Comparison of ENCODE assay signal across 8 cellular contexts in genomic region chr6:44262467-44263356, GRCh38. TPM values are rescaled to one million over a fixed set of nuclear protein-coding genes. Genes with fewer than 3 reads are reported as not detected.
A peak's percentile ranks its signal among the peaks of the same experiment; 100 is the strongest.
DNase-seq lines count a peak whose midpoint lies in the region; ATAC-seq, FAIRE-seq and TF ChIP-seq lines count a peak whose summit lies in the region.

No MANE protein-coding gene starts in this region.

- no peak overlapping the region for H2AFZ ChIP-seq in SU-DHL-6 (ENCODE audit: low read depth, low read length, severe bottlenecking)

- H3K4me3 ChIP-seq in SU-DHL-6 (ENCODE audit: insufficient read depth, low read length, poor library complexity, severe bottlenecking), result peak overlapping the region; percentile 78
- H3K4me3 ChIP-seq in small intestine (ENCODE audit: low read depth in 1 of 2, low read length in 2 of 2), result peak overlapping the region; percentile 28 to 66

- H3K9me3 ChIP-seq in SU-DHL-6 (ENCODE audit: insufficient read depth, low read length) (no peaks in the 10 kb centered on the region), small intestine (ENCODE audit: control insufficient read depth, low read depth) (no peaks in the 10 kb centered on the region)

- H3K27ac ChIP-seq in SU-DHL-6 (ENCODE audit: low read depth, low read length) (peak overlapping the region; percentile 86), small intestine (ENCODE audit: low read depth in 1 of 2, low read length in 1 of 2) (peak overlapping the region in 1 of 2 donors; percentile 82)

- H3K36me3 Mint-ChIP-seq in glutamatergic neuron (ENCODE audit: unreplicated experiment), result peaks cover 6% of the 10 kb centered on the region

- peak overlapping the region; percentile 80 for H3K9ac ChIP-seq in SU-DHL-6 (ENCODE audit: low read length)

- no peaks in the 10 kb centered on the region for H3K36me3 ChIP-seq in SU-DHL-6 (ENCODE audit: low read length)
- peaks cover 0 to 3% of the 10 kb centered on the region in 2 donors for H3K36me3 ChIP-seq in small intestine (ENCODE audit: control insufficient read depth in 2 of 2, insufficient read depth in 2 of 2, low read length in 2 of 2)

- no peaks in the 10 kb centered on the region for H3K9me2 ChIP-seq in SU-DHL-6 (replicated peaks; ENCODE audit: insufficient read depth, low read length)

- H3K4me1 ChIP-seq in small intestine (ENCODE audit: control insufficient read depth in 2 of 2, insufficient read depth in 1 of 2, low read depth in 1 of 2, low read length in 1 of 2), result peaks cover 0 to 20% of the 10 kb centered on the region in 2 donors

- peaks cover 29% of the 10 kb centered on the region for H3K79me2 ChIP-seq in SU-DHL-6 (ENCODE audit: insufficient read depth, low read length)

- peaks cover 21% of the 10 kb centered on the region for H3K27me3 Mint-ChIP-seq in glutamatergic neuron (ENCODE audit: unreplicated experiment)

- no peaks in the 10 kb centered on the region for H4K20me1 ChIP-seq in SU-DHL-6 (ENCODE audit: low read depth, low read length)

- peak overlapping the region; percentile 94 for H3K4me3 Mint-ChIP-seq in glutamatergic neuron (ENCODE audit: unreplicated experiment)

- H3K9me3 Mint-ChIP-seq in glutamatergic neuron (ENCODE audit: unreplicated experiment), result peaks cover 9% of the 10 kb centered on the region

- no peak for DNase-seq in glutamatergic neuron
- no peak for DNase-seq in small intestine
- no peak for DNase-seq in hypothalamus (lab: John Stamatoyannopoulos, UW)
- no peak for DNase-seq in stimulated activated CD4-positive, alpha-beta T cell treated with anti-CD3 and anti-CD28 coated beads, Interleukin-2, amount 100 ng/mL, for 24 hours
- no peak for DNase-seq in middle frontal gyrus (ENCODE audit: extremely low spot score, low spot score)

- peaks cover 33% of the 10 kb centered on the region for H3K4me1 Mint-ChIP-seq in glutamatergic neuron (ENCODE audit: low read depth, unreplicated experiment)

- peak overlapping the region; percentile 91 for H3K4me2 ChIP-seq in SU-DHL-6 (ENCODE audit: low read depth, low read length, poor library complexity, severe bottlenecking)

- H3F3A ChIP-seq in SU-DHL-6 (ENCODE audit: insufficient read depth), result peaks cover 49% of the 10 kb centered on the region

- FAIRE-seq in small intestine (lab: Jason Lieb, UNC), result no peak

- H3K27me3 ChIP-seq in SU-DHL-6 (ENCODE audit: low read length) (no peaks in the 10 kb centered on the region), small intestine (ENCODE audit: control insufficient read depth in 2 of 2, insufficient read depth in 2 of 2, low read length in 2 of 2) (no peaks in the 10 kb centered on the region)

- peak overlapping the region; percentile 50 for H3K27ac Mint-ChIP-seq in glutamatergic neuron (ENCODE audit: unreplicated experiment)

- WGBS in small intestine, 3 donors, result 46 to 55% (median 55%) methylated on average over 7 of the region's 7 CpGs

- peak; percentile 0 for ATAC-seq in GM18907 (IDR thresholded peaks at IDR 0.05; ENCODE audit: unreplicated experiment)
- no peak for ATAC-seq in HG03196 (IDR thresholded peaks at IDR 0.05; ENCODE audit: unreplicated experiment)

- TF ChIP-seq CTCF in SU-DHL-6 (IDR thresholded peaks at IDR 0.05; ENCODE audit: insufficient read depth, low read length, poor library complexity, severe bottlenecking), result no peak
- no peak for TF ChIP-seq CTCF in glutamatergic neuron (IDR thresholded peaks at IDR 0.05; ENCODE audit: partially characterized antibody, unreplicated experiment)

RNA-seq across cellular contexts. Expression of gene NFKBIE, which starts 2.6 kb away (rescaled TPM):
- 15.3 TPM for total RNA-seq in glutamatergic neuron (ENCODE audit: unreplicated experiment)
- polyA plus RNA-seq in small intestine, result 10 to 100 TPM in 1 of 3 donors, 1 to 10 TPM in 2; 7.6 to 13.5 (median 8.3) TPM

RNA-seq across cellular contexts. Expression of gene SLC35B2, which starts 5.4 kb away (rescaled TPM):
- total RNA-seq in glutamatergic neuron (ENCODE audit: unreplicated experiment), result 71.8 TPM
- polyA plus RNA-seq in small intestine, result 10 to 100 TPM in 2 of 3 donors, 1 to 10 TPM in 1; 6.5 to 33.2 (median 11.3) TPM

RNA-seq across cellular contexts. Expression of gene TMEM151B, which starts 7.5 kb away (rescaled TPM):
- total RNA-seq in glutamatergic neuron (ENCODE audit: unreplicated experiment), result 51.3 TPM
- 1 to 10 TPM in 1 of 3 donors, not detected in 2; 3.1 TPM for polyA plus RNA-seq in small intestine

RNA-seq across cellular contexts. Expression of gene HSP90AB1, which starts 15.8 kb away (rescaled TPM):
- 771 TPM for total RNA-seq in glutamatergic neuron (ENCODE audit: unreplicated experiment)
- polyA plus RNA-seq in small intestine, result 100 to 1,000 TPM; 100 to 530 (median 171) TPM

RNA-seq across cellular contexts. Expression of gene SLC29A1, which starts 39.3 kb away (rescaled TPM):
- total RNA-seq in glutamatergic neuron (ENCODE audit: unreplicated experiment), result 20.0 TPM
- polyA plus RNA-seq in small intestine, result 10 to 100 TPM in 1 of 3 donors, 1 to 10 TPM in 2; 2.4 to 23.8 (median 3.4) TPM
